In genomic region chr17:49359990-49360795, GRCh38 we compare ENCODE assay signal across 1 cellular context.
TF ChIP-seq lines count a peak whose summit lies in the region.

No MANE protein-coding gene starts in this region.

TF ChIP-seq in GM23338, 12 proteins besides CTCF, POLR2A, EP300 and RAD21 (continued from another document):
- TF ChIP-seq, protein P1, sequence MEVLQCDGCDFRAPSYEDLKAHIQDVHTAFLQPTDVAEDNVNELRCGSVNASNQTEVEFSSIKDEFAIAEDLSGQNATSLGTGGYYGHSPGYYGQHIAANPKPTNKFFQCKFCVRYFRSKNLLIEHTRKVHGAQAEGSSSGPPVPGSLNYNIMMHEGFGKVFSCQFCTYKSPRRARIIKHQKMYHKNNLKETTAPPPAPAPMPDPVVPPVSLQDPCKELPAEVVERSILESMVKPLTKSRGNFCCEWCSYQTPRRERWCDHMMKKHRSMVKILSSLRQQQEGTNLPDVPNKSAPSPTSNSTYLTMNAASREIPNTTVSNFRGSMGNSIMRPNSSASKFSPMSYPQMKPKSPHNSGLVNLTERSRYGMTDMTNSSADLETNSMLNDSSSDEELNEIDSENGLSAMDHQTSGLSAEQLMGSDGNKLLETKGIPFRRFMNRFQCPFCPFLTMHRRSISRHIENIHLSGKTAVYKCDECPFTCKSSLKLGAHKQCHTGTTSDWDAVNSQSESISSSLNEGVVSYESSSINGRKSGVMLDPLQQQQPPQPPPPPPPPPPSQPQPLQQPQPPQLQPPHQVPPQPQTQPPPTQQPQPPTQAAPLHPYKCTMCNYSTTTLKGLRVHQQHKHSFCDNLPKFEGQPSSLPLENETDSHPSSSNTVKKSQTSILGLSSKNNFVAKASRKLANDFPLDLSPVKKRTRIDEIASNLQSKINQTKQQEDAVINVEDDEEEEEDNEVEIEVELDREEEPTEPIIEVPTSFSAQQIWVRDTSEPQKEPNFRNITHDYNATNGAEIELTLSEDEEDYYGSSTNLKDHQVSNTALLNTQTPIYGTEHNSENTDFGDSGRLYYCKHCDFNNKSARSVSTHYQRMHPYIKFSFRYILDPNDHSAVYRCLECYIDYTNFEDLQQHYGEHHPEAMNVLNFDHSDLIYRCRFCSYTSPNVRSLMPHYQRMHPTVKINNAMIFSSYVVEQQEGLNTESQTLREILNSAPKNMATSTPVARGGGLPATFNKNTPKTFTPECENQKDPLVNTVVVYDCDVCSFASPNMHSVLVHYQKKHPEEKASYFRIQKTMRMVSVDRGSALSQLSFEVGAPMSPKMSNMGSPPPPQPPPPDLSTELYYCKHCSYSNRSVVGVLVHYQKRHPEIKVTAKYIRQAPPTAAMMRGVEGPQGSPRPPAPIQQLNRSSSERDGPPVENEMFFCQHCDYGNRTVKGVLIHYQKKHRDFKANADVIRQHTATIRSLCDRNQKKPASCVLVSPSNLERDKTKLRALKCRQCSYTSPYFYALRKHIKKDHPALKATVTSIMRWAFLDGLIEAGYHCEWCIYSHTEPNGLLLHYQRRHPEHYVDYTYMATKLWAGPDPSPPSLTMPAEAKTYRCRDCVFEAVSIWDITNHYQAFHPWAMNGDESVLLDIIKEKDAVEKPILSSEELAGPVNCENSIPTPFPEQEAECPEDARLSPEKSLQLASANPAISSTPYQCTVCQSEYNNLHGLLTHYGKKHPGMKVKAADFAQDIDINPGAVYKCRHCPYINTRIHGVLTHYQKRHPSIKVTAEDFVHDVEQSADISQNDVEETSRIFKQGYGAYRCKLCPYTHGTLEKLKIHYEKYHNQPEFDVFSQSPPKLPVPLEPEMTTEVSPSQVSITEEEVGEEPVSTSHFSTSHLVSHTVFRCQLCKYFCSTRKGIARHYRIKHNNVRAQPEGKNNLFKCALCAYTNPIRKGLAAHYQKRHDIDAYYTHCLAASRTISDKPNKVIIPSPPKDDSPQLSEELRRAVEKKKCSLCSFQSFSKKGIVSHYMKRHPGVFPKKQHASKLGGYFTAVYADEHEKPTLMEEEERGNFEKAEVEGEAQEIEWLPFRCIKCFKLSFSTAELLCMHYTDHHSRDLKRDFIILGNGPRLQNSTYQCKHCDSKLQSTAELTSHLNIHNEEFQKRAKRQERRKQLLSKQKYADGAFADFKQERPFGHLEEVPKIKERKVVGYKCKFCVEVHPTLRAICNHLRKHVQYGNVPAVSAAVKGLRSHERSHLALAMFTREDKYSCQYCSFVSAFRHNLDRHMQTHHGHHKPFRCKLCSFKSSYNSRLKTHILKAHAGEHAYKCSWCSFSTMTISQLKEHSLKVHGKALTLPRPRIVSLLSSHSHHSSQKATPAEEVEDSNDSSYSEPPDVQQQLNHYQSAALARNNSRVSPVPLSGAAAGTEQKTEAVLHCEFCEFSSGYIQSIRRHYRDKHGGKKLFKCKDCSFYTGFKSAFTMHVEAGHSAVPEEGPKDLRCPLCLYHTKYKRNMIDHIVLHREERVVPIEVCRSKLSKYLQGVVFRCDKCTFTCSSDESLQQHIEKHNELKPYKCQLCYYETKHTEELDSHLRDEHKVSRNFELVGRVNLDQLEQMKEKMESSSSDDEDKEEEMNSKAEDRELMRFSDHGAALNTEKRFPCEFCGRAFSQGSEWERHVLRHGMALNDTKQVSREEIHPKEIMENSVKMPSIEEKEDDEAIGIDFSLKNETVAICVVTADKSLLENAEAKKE (CRISPR knock-in tag; IDR thresholded peaks at IDR 0.05), result no peak
